Comparison of ENCODE assay signal across 20 cellular contexts in the genomic region with DNA sequence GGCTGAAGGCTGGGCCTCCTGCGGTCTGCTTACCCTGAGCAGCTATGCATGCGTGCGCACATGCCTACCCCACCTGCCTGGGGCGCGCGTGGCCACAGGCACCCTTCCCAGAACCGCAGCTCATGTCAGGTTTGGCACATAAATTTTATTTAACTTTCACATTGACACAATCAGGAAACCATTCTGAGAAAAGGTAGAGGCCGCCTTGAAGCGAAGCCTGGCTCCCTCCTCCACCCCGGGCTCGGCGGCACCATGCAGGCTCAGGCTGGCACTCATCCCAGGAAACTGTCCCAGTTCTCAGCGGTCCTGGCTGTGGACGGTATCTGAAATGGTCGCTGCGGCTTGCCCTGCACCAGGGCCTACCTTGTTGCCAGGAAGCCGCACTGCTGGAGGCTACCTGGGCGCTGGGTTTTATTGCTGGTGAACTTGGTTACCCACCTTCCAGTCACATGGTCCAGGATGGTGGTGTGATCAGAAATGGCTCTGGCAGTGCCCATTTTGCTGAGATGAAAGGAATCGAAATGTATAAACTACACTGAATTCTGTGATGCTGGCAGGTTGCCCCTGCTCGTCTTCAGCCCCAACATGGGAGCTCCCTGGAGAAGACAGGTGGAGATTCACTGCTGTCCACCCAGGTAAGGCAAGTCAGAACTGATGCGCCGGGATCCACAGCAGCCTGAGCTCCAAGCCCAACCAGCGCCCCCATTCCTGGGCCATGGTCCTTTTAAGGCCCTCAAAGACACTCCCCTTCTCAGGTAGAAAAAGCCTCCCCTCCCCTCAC. TPM values are rescaled to one million over a fixed set of nuclear protein-coding genes. Genes with fewer than 3 reads are reported as not detected.
DNase-seq lines count a peak whose midpoint lies in the region; TF ChIP-seq lines count a peak whose summit lies in the region.
"Had no signal": no experiment of that assay in that cellular context is flagged by ENCODE, and none has a peak within 500 bp of the region (broad histone marks: within the 10 kb centered on the region; RNA-seq: fewer than 3 reads in every experiment).

No MANE protein-coding gene starts in this region.

- H3K4me3 ChIP-seq in left ventricle myocardium inferior (no peak overlapping the region), prostate gland (no peak overlapping the region)
- H3K4me3 ChIP-seq: colonic mucosa, thyroid gland had no signal

- DNase-seq in DMS153 treated with DMSO at 0.1 percent for 48 hours (lab: John Stamatoyannopoulos, UW; ENCODE audit: unreplicated experiment): peak; percentile 4
- DNase-seq in anterior cingulate cortex (lab: John Stamatoyannopoulos, UW): peak in 41 of 58 donors; percentile 14 to 77 (median 49)
- peak; percentile 54 for DNase-seq in left ventricle myocardium inferior
- DNase-seq in prostate gland (ENCODE audit: low spot score): peak; percentile 49
- no peak for DNase-seq in NCI-H69 (lab: John Stamatoyannopoulos, UW)
- DNase-seq in kidney tubule cell (ENCODE audit: low spot score): no peak
- DNase-seq in iPS-NIHi11 (ENCODE audit: low spot score): no peak
- DNase-seq: activated CD4-positive, alpha-beta T cell treated with anti-CD3 and anti-CD28 coated beads for 48 hours; activated naive CD8-positive, alpha-beta T cell treated with anti-CD3 and anti-CD28 coated beads for 36 hours; Calu3; colonic mucosa; foreskin melanocyte; NCI-H1092 treated with DMSO at 0.1 percent for 48 hours; NCI-H187 treated with DMSO at 0.1 percent for 48 hours; NCI-H774; SK-N-SH; stimulated activated CD4-positive, alpha-beta T cell treated with anti-CD3 and anti-CD28 coated beads, Interleukin-4, amount 100 ng/mL, for 24 hours; stimulated activated naive B cell treated with anti-CD40 and anti-IgM and Interleukin-4, amounts not matched to agents 10 μg/mL and 1 μg/mL and 100 μg/mL, for 72 hours; thyroid gland had no signal

- TF ChIP-seq CTCF in left ventricle myocardium inferior (IDR thresholded peaks at IDR 0.05; ENCODE audit: borderline replicate concordance) (no peak), prostate gland (IDR thresholded peaks at IDR 0.05) (no peak)

- H3K27ac ChIP-seq in left ventricle myocardium inferior (replicated peaks) (no peak overlapping the region), prostate gland (peak overlapping the region in 1 of 2 donors; percentile 14)
- H3K27ac ChIP-seq: colonic mucosa, RWPE1, thyroid gland had no signal

- H3K4me1 ChIP-seq in left ventricle myocardium inferior: no peaks in the 10 kb centered on the region
- H3K4me1 ChIP-seq in prostate gland (replicated peaks): no peaks in the 10 kb centered on the region
- H3K4me1 ChIP-seq: colonic mucosa had no signal

- intact Hi-C loops in left ventricle myocardium inferior (cut with micrococcal nuclease) (no loop called here), prostate gland (cut with DNase I) (no loop called here)

- H3K9me3 ChIP-seq in left ventricle myocardium inferior (replicated peaks) (no peaks in the 10 kb centered on the region), prostate gland (no peaks in the 10 kb centered on the region)
- H3K9me3 ChIP-seq: colonic mucosa, SK-N-SH, thyroid gland had no signal

- H3K36me3 ChIP-seq in left ventricle myocardium inferior: peaks cover 44% of the 10 kb centered on the region
- H3K36me3 ChIP-seq in prostate gland: no peaks in the 10 kb centered on the region
- H3K36me3 ChIP-seq: colonic mucosa had no signal

- TF ChIP-seq POLR2A in prostate gland (IDR thresholded peaks at IDR 0.05): no peak

- no peaks in the 10 kb centered on the region for H3K27me3 ChIP-seq in left ventricle myocardium inferior (ENCODE audit: low read depth)
- H3K27me3 ChIP-seq in prostate gland (replicated peaks; ENCODE audit: insufficient read depth): no peaks in the 10 kb centered on the region
- H3K27me3 ChIP-seq: colonic mucosa, thyroid gland had no signal

- WGBS in prostate gland: 60% methylated on average over 22 of the region's 23 CpGs

RNA-seq across cellular contexts. Expression of gene CHST10, which starts 25.5 kb away (rescaled TPM):
- total RNA-seq in left ventricle myocardium inferior (11.6 TPM), prostate gland (10 to 100 TPM in 1 of 2 donors, 1 to 10 TPM in 1; 10.0 to 27.7 TPM)

Comparison
In these comparisons a context has a peak if more than half of its experiments do, and no peak if none do; other contexts are left out.
1. DNase-seq: peak in DMS153 treated with DMSO at 0.1 percent for 48 hours (single experiment), anterior cingulate cortex (41 of 58), left ventricle myocardium inferior (single experiment) and prostate gland (single experiment); none in NCI-H69 (single experiment), kidney tubule cell (single experiment) and iPS-NIHi11 (single experiment).